ENCODE assay signal across 24 cellular contexts in the genomic region with DNA sequence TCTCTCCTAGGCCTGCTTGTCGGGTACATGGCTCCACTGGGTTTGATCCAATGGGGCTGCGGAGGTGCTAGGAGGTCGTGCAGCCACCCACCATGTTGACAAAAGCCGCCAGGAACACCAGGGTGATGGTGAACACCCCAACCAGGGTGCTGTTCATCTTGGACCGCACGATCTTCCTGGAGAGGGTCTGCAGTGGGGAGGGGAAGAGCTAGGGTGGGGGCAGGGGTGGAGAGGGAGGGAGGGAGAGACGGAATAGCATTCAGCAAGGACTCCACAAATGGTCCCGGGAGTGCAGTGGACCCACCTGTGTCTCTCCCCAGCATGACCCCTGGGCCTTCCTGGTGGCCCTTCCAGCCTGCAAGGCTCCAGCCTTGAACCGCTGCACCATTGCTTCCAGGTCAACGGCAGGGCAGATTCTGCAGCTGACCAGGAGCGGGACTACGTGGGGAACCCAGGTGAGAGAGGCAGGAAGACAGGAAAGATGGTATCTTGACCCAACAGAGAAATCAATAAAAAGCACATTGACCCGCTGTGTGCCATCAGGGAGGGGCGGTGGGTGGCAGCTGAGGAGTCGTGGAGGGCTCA.
DNase-seq lines count a peak whose midpoint lies in the region; ATAC-seq, FAIRE-seq and TF ChIP-seq lines count a peak whose summit lies in the region.
"Had no signal": no experiment of that assay in that cellular context is flagged by ENCODE, and none has a peak within 500 bp of the region (broad histone marks: within the 10 kb centered on the region; RNA-seq: fewer than 3 reads in every experiment).

No MANE protein-coding gene starts in this region.

- TF ChIP-seq CTCF in kidney (IDR thresholded peaks at IDR 0.05; ENCODE audit: borderline replicate concordance, extremely low read depth, insufficient read depth): no peak

- no peak for ATAC-seq in Right ventricle myocardium superior (ENCODE audit: poor library complexity)
- no peak for ATAC-seq in HG02885 (IDR thresholded peaks at IDR 0.05; ENCODE audit: poor library complexity, unreplicated experiment)
- ATAC-seq: A549; CD8-positive, alpha-beta T cell had no signal

- no peak overlapping the region for H3K9ac ChIP-seq in kidney (ENCODE audit: low read length in 2 of 2)

- FAIRE-seq in kidney (lab: Jason Lieb, UNC): no peak
- FAIRE-seq in frontal cortex (lab: Jason Lieb, UNC): no peak
- FAIRE-seq: A549, G401.6, GM12892, H54 had no signal

- H3K9me3 ChIP-seq in kidney (ENCODE audit: control insufficient read depth in 1 of 2, low read length in 2 of 2): no peaks in the 10 kb centered on the region
- H3K9me3 ChIP-seq: A549, BE2C, Caco-2, HAP-1 had no signal

- H3K4me3 ChIP-seq in kidney (ENCODE audit: low read length in 2 of 2): no peak overlapping the region
- H3K4me3 ChIP-seq: A549, HAP-1 had no signal

- intact Hi-C loops in Right ventricle myocardium superior (cut with DNase I) (no loop called here), cardiac septum (cut with DNase I) (no loop called here), kidney (cut with DNase I) (no loop called here), posterior vena cava (cut with DNase I) (no loop called here)

- H3K4me1 ChIP-seq in kidney (ENCODE audit: control insufficient read depth in 1 of 2, insufficient read depth in 1 of 2, low read depth in 1 of 2, low read length in 2 of 2): no peaks in the 10 kb centered on the region
- H3K4me1 ChIP-seq: BE2C, Caco-2, HAP-1 had no signal

- H3K27ac ChIP-seq in kidney (ENCODE audit: low read depth in 2 of 2, low read length in 2 of 2): no peak overlapping the region
- H3K27ac ChIP-seq: A549, C4-2B had no signal

- DNase-seq in Right ventricle myocardium superior: peak; percentile 8
- DNase-seq in cardiac septum (ENCODE audit: low spot score): no peak
- DNase-seq in kidney: peak; percentile 63
- peak; percentile 64 for DNase-seq in posterior vena cava (ENCODE audit: low spot score)
- no peak for DNase-seq in frontal cortex (ENCODE audit: low spot score in 2 of 2)
- DNase-seq in superior temporal gyrus (ENCODE audit: extremely low spot score): no peak
- DNase-seq: 8988T; ACHN; AML-193; BE2C; Caco-2; CD4-positive, CD25-positive, alpha-beta regulatory T cell; CD8-positive, alpha-beta T cell; DMS153; DND-41; GOT3; HFFc6 had no signal

- peaks cover 3 to 7% of the 10 kb centered on the region in 2 donors for H3K36me3 ChIP-seq in kidney (ENCODE audit: control insufficient read depth in 1 of 2, insufficient read depth in 2 of 2, low read length in 2 of 2)
- H3K36me3 ChIP-seq: BE2C, HAP-1 had no signal

Comparison
In these comparisons a context has a peak if more than half of its experiments do, and no peak if none do; other contexts are left out.
1. DNase-seq: peak in Right ventricle myocardium superior (single experiment), kidney (single experiment) and posterior vena cava (single experiment); none in cardiac septum (single experiment), frontal cortex (0 of 2) and superior temporal gyrus (single experiment).